Comparison of ENCODE assay signal across 27 cellular contexts in genomic region chr1:219042769-219043168, GRCh38.
"Had no signal": no experiment of that assay in that cellular context is flagged by ENCODE, and none has a peak within 500 bp of the region (broad histone marks: within the 10 kb centered on the region; RNA-seq: fewer than 3 reads in every experiment).

No MANE protein-coding gene starts in this region.

- FAIRE-seq: colon, endometrium, kidney had no signal

- H3K27ac ChIP-seq: coronary artery, dorsolateral prefrontal cortex, epithelial cell of prostate, esophagus squamous epithelium, gastroesophageal sphincter, heart left ventricle, hepatocyte, left lung, lower lobe of right lung had no signal

- H3K36me3 Mint-ChIP-seq: immature natural killer cell; naive thymus-derived CD4-positive, alpha-beta T cell had no signal

- H3K27me3 Mint-ChIP-seq: naive thymus-derived CD4-positive, alpha-beta T cell had no signal

- H3K9me3 ChIP-seq: esophagus squamous epithelium, gastroesophageal sphincter, lower lobe of right lung had no signal

- H3K4me1 ChIP-seq: esophagus squamous epithelium, gastroesophageal sphincter, heart left ventricle, left lung, lower lobe of right lung had no signal

- DNase-seq: dermis blood vessel endothelial cell; dorsolateral prefrontal cortex; effector CD4-positive, alpha-beta T cell; effector memory CD4-positive, alpha-beta T cell; erythroblast; esophagus squamous epithelium; foreskin fibroblast; foreskin melanocyte; heart left ventricle; hypothalamus; immature natural killer cell; islet precursor cell; kidney; kidney glomerular epithelial cell; left lung; left ventricle myocardium superior; lower lobe of right lung; mesenchymal stem cell; naive thymus-derived CD4-positive, alpha-beta T cell had no signal

- ATAC-seq: esophagus mucosa; gastroesophageal sphincter; heart left ventricle; left lung; left ventricle myocardium superior; lower lobe of right lung; naive thymus-derived CD4-positive, alpha-beta T cell had no signal

- H3K27me3 ChIP-seq: dorsolateral prefrontal cortex, esophagus squamous epithelium, gastroesophageal sphincter, heart left ventricle, hepatocyte, left lung had no signal

- H3K4me3 ChIP-seq: coronary artery, dorsolateral prefrontal cortex, esophagus squamous epithelium, gastroesophageal sphincter, heart left ventricle, hepatocyte, left lung, lower lobe of right lung had no signal

- H3K27ac Mint-ChIP-seq: immature natural killer cell; mesothelial cell of epicardium; naive thymus-derived CD4-positive, alpha-beta T cell had no signal

- H3K4me3 Mint-ChIP-seq: immature natural killer cell; mesothelial cell of epicardium; naive thymus-derived CD4-positive, alpha-beta T cell had no signal

- H3K4me1 Mint-ChIP-seq: immature natural killer cell; naive thymus-derived CD4-positive, alpha-beta T cell had no signal

- H3K36me3 ChIP-seq: esophagus squamous epithelium, gastroesophageal sphincter, heart left ventricle, left lung, lower lobe of right lung had no signal
